Comparison of ENCODE assay signal across 1 cellular context in the genomic region with DNA sequence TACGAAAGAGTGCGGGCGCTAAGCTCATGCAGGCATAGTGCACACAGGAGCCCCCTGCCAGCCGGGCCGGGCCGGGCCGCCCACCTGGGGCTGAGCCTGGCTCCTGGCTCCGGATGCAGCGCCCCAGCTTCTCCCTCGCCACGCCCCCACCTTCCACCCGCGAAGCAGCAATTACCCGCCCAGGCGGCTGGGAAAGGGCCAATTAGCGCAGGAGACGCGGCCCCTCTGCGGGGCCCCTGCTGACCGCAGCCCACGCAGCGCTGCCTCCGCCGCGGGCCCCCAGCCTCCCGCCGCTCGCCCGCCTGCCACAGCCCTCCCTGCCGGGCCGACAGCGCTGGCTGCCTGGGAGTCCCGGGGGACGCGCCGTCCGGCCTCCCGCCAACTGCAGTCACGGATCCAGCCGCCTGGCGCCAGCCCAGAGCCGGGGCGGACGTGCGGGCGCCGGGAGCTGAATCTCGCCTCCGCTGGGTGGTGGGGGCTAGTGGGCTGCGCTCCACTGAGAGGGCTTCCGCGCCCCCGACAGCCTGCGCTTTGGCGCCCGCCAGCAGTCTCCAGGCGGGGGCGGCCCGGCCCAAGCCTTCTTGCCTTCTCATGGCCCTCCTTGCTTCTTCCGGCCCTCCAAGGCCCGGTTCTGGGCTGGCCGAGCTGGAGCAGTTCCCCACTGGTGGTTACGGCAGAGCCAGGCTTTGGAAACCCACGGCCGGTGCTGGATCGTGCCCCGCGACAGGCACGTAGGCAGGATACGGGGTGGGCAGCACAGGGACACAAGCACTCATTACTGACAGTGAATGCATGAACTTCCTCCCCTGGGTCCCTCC.
A peak's percentile ranks its signal among the peaks of the same experiment; 100 is the strongest.
TF ChIP-seq lines count a peak whose summit lies in the region.

No MANE protein-coding gene starts in this region.

TF ChIP-seq in HepG2, 621 proteins besides CTCF, POLR2A, EP300 and RAD21 (continued from another document and continues in another):
- TF ChIP-seq NFAT5 (CRISPR knock-in tag; IDR thresholded peaks at IDR 0.05) = 0 out of 2 replicates have a peak, but pooled peaks have one; percentile 11
- TF ChIP-seq NFE2L2 (IDR thresholded peaks at IDR 0.05; ENCODE audit: low read length) = no peak
- no peak for TF ChIP-seq SYNCRIP (IDR thresholded peaks at IDR 0.05; ENCODE audit: insufficient read depth, low read depth, low read length)
- no peak for TF ChIP-seq ZNF879 (CRISPR knock-in tag; IDR thresholded peaks at IDR 0.05)
- TF ChIP-seq, protein P1, sequence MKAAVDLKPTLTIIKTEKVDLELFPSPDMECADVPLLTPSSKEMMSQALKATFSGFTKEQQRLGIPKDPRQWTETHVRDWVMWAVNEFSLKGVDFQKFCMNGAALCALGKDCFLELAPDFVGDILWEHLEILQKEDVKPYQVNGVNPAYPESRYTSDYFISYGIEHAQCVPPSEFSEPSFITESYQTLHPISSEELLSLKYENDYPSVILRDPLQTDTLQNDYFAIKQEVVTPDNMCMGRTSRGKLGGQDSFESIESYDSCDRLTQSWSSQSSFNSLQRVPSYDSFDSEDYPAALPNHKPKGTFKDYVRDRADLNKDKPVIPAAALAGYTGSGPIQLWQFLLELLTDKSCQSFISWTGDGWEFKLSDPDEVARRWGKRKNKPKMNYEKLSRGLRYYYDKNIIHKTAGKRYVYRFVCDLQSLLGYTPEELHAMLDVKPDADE (CRISPR knock-in tag; IDR thresholded peaks at IDR 0.05) = no peak
- TF ChIP-seq, protein P2, sequence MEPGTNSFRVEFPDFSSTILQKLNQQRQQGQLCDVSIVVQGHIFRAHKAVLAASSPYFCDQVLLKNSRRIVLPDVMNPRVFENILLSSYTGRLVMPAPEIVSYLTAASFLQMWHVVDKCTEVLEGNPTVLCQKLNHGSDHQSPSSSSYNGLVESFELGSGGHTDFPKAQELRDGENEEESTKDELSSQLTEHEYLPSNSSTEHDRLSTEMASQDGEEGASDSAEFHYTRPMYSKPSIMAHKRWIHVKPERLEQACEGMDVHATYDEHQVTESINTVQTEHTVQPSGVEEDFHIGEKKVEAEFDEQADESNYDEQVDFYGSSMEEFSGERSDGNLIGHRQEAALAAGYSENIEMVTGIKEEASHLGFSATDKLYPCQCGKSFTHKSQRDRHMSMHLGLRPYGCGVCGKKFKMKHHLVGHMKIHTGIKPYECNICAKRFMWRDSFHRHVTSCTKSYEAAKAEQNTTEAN (CRISPR knock-in tag; conservative IDR thresholded peaks at IDR 0.05) = peak; percentile 58; the same call in 1 of the 2 replicates
- peak; percentile 64; the same call in 1 of the 2 replicates for TF ChIP-seq ZNF652 (CRISPR knock-in tag; IDR thresholded peaks at IDR 0.05; ENCODE audit: borderline replicate concordance, low read depth)
- TF ChIP-seq, protein P3, sequence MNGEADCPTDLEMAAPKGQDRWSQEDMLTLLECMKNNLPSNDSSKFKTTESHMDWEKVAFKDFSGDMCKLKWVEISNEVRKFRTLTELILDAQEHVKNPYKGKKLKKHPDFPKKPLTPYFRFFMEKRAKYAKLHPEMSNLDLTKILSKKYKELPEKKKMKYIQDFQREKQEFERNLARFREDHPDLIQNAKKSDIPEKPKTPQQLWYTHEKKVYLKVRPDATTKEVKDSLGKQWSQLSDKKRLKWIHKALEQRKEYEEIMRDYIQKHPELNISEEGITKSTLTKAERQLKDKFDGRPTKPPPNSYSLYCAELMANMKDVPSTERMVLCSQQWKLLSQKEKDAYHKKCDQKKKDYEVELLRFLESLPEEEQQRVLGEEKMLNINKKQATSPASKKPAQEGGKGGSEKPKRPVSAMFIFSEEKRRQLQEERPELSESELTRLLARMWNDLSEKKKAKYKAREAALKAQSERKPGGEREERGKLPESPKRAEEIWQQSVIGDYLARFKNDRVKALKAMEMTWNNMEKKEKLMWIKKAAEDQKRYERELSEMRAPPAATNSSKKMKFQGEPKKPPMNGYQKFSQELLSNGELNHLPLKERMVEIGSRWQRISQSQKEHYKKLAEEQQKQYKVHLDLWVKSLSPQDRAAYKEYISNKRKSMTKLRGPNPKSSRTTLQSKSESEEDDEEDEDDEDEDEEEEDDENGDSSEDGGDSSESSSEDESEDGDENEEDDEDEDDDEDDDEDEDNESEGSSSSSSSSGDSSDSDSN (CRISPR knock-in tag; IDR thresholded peaks at IDR 0.05) = peak; percentile 95; the same call in 1 of the 2 replicates
- TF ChIP-seq, protein P4, sequence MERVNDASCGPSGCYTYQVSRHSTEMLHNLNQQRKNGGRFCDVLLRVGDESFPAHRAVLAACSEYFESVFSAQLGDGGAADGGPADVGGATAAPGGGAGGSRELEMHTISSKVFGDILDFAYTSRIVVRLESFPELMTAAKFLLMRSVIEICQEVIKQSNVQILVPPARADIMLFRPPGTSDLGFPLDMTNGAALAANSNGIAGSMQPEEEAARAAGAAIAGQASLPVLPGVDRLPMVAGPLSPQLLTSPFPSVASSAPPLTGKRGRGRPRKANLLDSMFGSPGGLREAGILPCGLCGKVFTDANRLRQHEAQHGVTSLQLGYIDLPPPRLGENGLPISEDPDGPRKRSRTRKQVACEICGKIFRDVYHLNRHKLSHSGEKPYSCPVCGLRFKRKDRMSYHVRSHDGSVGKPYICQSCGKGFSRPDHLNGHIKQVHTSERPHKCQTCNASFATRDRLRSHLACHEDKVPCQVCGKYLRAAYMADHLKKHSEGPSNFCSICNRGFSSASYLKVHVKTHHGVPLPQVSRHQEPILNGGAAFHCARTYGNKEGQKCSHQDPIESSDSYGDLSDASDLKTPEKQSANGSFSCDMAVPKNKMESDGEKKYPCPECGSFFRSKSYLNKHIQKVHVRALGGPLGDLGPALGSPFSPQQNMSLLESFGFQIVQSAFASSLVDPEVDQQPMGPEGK (CRISPR knock-in tag; IDR thresholded peaks at IDR 0.05) = peak; percentile 20; the same call in 1 of the 2 replicates
- TF ChIP-seq ZBTB38 (CRISPR knock-in tag; IDR thresholded peaks at IDR 0.05) = peak; percentile 32; the same call in 1 of the 2 replicates
- peak; percentile 33 for TF ChIP-seq IKZF4 (CRISPR knock-in tag; IDR thresholded peaks at IDR 0.05; ENCODE audit: borderline replicate concordance, low read depth, not compliant biosample characterization)
- 0 out of 2 replicates have a peak, but pooled peaks have one; percentile 41 for TF ChIP-seq ZNF160 (CRISPR knock-in tag; IDR thresholded peaks at IDR 0.05)
- peak; percentile 67 for TF ChIP-seq KDM5B (CRISPR knock-in tag; IDR thresholded peaks at IDR 0.05; ENCODE audit: borderline replicate concordance)
- TF ChIP-seq ZNF317 (CRISPR knock-in tag; IDR thresholded peaks at IDR 0.05) = no peak
- TF ChIP-seq, protein P5, sequence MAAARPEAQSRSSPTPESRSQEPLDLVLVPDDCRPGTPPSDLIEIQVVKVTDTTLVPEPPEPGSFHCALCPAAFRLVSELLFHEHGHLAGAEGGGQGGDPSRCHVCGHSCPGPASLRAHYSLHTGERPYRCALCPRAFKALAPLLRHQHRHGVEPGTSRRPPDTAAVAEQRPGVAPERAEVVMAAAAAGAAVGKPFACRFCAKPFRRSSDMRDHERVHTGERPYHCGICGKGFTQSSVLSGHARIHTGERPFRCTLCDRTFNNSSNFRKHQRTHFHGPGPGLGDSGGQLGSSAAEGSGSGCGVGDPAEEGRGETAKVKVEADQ (CRISPR knock-in tag; IDR thresholded peaks at IDR 0.05; ENCODE audit: borderline replicate concordance) = peak; percentile 55; the same call in 1 of the 2 replicates
- TF ChIP-seq MEF2D (CRISPR knock-in tag; IDR thresholded peaks at IDR 0.05) = peak; percentile 3; the same call in 1 of the 2 replicates
- peak; percentile 47; the same call in 1 of the 2 replicates for TF ChIP-seq ZNF574 (CRISPR knock-in tag; IDR thresholded peaks at IDR 0.05)
- TF ChIP-seq MEIS2 (CRISPR knock-in tag; IDR thresholded peaks at IDR 0.05) = peak; percentile 38; the same call in 1 of the 2 replicates
- TF ChIP-seq ZFP36L1 (CRISPR knock-in tag; IDR thresholded peaks at IDR 0.05) = peak; percentile 39; the same call in 1 of the 2 replicates
- TF ChIP-seq BCL3 (CRISPR knock-in tag; IDR thresholded peaks at IDR 0.05) = peak; percentile 27; the same call in 1 of the 2 replicates
- TF ChIP-seq ZBTB7B (CRISPR knock-in tag; IDR thresholded peaks at IDR 0.05) = 0 out of 2 replicates have a peak, but pooled peaks have one; percentile 34
- peak; percentile 27; the same call in 1 of the 2 replicates for TF ChIP-seq ZNF776 (CRISPR knock-in tag; IDR thresholded peaks at IDR 0.05)
- peak; percentile 46; the same call in 1 of the 2 replicates for TF ChIP-seq CBFB (CRISPR knock-in tag; IDR thresholded peaks at IDR 0.05)
- TF ChIP-seq, protein P6, sequence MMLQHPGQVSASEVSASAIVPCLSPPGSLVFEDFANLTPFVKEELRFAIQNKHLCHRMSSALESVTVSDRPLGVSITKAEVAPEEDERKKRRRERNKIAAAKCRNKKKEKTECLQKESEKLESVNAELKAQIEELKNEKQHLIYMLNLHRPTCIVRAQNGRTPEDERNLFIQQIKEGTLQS (CRISPR knock-in tag; IDR thresholded peaks at IDR 0.05) = 0 out of 2 replicates have a peak, but pooled peaks have one; percentile 3
- TF ChIP-seq, protein P7, sequence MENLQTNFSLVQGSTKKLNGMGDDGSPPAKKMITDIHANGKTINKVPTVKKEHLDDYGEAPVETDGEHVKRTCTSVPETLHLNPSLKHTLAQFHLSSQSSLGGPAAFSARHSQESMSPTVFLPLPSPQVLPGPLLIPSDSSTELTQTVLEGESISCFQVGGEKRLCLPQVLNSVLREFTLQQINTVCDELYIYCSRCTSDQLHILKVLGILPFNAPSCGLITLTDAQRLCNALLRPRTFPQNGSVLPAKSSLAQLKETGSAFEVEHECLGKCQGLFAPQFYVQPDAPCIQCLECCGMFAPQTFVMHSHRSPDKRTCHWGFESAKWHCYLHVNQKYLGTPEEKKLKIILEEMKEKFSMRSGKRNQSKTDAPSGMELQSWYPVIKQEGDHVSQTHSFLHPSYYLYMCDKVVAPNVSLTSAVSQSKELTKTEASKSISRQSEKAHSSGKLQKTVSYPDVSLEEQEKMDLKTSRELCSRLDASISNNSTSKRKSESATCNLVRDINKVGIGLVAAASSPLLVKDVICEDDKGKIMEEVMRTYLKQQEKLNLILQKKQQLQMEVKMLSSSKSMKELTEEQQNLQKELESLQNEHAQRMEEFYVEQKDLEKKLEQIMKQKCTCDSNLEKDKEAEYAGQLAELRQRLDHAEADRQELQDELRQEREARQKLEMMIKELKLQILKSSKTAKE (CRISPR knock-in tag; IDR thresholded peaks at IDR 0.05; ENCODE audit: borderline replicate concordance) = peak; percentile 66; the same call in 1 of the 2 replicates
- TF ChIP-seq ZNF782 (CRISPR knock-in tag; IDR thresholded peaks at IDR 0.05; ENCODE audit: borderline replicate concordance) = 0 out of 2 replicates have a peak, but pooled peaks have one; percentile 54
- 0 out of 2 replicates have a peak, but pooled peaks have one; percentile 51 for TF ChIP-seq ZNF772 (CRISPR knock-in tag; IDR thresholded peaks at IDR 0.05)
- TF ChIP-seq ZSCAN25 (CRISPR knock-in tag; IDR thresholded peaks at IDR 0.05) = peak; percentile 91
- 0 out of 2 replicates have a peak, but pooled peaks have one; percentile 76 for TF ChIP-seq ZNF230 (CRISPR knock-in tag; IDR thresholded peaks at IDR 0.05)
- TF ChIP-seq MBD4 (IDR thresholded peaks at IDR 0.05; ENCODE audit: borderline replicate concordance, low read length) = no peak
